Comparison of ENCODE assay signal across 2 cellular contexts in genomic region chr12:124465473-124465872, GRCh38.
TF ChIP-seq lines count a peak whose summit lies in the region.

No MANE protein-coding gene starts in this region.

TF ChIP-seq in K562, 482 proteins besides CTCF, POLR2A, EP300 and RAD21 (continued from another document):
- TF ChIP-seq ZNF449 (CRISPR knock-in tag; IDR thresholded peaks at IDR 0.05), result no peak
- TF ChIP-seq DIDO1 (tag; IDR thresholded peaks at IDR 0.05; ENCODE audit: low read depth), result no peak
- TF ChIP-seq SRSF9 (IDR thresholded peaks at IDR 0.05; ENCODE audit: borderline replicate concordance, low read depth, low read length), result no peak
- no peak for TF ChIP-seq OTX1 (CRISPR knock-in tag; IDR thresholded peaks at IDR 0.05)
- TF ChIP-seq ADNP (tag; IDR thresholded peaks at IDR 0.05), result peak; percentile 80
- no peak for TF ChIP-seq PREB (CRISPR knock-in tag; IDR thresholded peaks at IDR 0.05)
- TF ChIP-seq CBX1 (IDR thresholded peaks at IDR 0.05; ENCODE audit: low read depth), result peak; percentile 35; the same call in 1 of the 2 replicates
- no peak for TF ChIP-seq ZNF232 (CRISPR knock-in tag; IDR thresholded peaks at IDR 0.05)

TF ChIP-seq in SK-N-SH, 30 proteins besides CTCF, POLR2A, EP300 and RAD21 (continued from another document):
- no peak for TF ChIP-seq EZH2phosphoT487 (IDR thresholded peaks at IDR 0.05; ENCODE audit: borderline replicate concordance, low read depth)
